In the genomic region with DNA sequence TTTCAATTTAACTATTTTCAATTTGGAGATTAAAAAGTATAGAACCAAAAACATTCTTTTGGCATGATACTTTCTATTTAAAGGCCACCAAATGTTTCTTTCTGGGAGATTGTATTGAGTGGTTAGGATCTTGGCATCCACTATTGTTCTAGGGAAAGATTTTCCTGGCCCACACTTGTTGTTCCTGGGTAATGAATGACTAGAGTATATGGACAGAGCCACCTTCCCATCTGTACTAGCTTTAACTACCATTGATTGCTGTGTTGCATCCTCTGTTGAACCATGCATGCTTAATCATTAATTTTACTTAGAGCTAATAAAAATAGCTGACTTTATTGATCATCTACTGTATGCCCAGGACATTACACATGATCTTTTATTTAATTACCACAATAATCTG, we compare ENCODE assay signal across 19 cellular contexts. TPM values are rescaled to one million over a fixed set of nuclear protein-coding genes. Genes with fewer than 3 reads are reported as not detected.
DNase-seq lines count a peak whose midpoint lies in the region; ATAC-seq, FAIRE-seq and TF ChIP-seq lines count a peak whose summit lies in the region.
"Had no signal": no experiment of that assay in that cellular context is flagged by ENCODE, and none has a peak within 500 bp of the region (broad histone marks: within the 10 kb centered on the region; RNA-seq: fewer than 3 reads in every experiment).

No MANE protein-coding gene starts in this region.

- intact Hi-C loops in Calu3 (cut with micrococcal nuclease; ENCODE audit: unreplicated experiment): no loop called here
- intact Hi-C loops in colonic mucosa (cut with DNase I): no loop called here

- no TSS peak for BruUV-seq in Calu3 (replicated peaks; lab: Mats Ljungman, UMichigan)

- ATAC-seq in HG02852 (IDR thresholded peaks at IDR 0.05; ENCODE audit: unreplicated experiment): no peak
- ATAC-seq: PC-3 had no signal

- H3K4me1 ChIP-seq in colonic mucosa: no peaks in the 10 kb centered on the region
- H3K4me1 ChIP-seq: Caco-2 had no signal

- DNase-seq in Calu3: peak; percentile 4
- DNase-seq in NCI-H69 (lab: John Stamatoyannopoulos, UW): peak; percentile 16
- DNase-seq in mucosa of gallbladder (ENCODE audit: low spot score): peak; percentile 57
- no peak for DNase-seq in MG63
- no peak for DNase-seq in medulla oblongata (ENCODE audit: extremely low spot score)
- no peak for DNase-seq in colonic mucosa
- DNase-seq: Caco-2; CD4-positive, alpha-beta T cell; H9; NCI-H2081; NCI-H510A; NCI-H774; PC-3 had no signal

- peaks cover 19% of the 10 kb centered on the region for H3K4me1 Mint-ChIP-seq in Calu3 (ENCODE audit: low read depth, unreplicated experiment)
- H3K4me1 Mint-ChIP-seq: H9 had no signal

- no peaks in the 10 kb centered on the region for H3K36me3 Mint-ChIP-seq in Calu3 (ENCODE audit: insufficient read depth, unreplicated experiment)

- no peaks in the 10 kb centered on the region for H3K9me3 Mint-ChIP-seq in Calu3 (ENCODE audit: low read depth, unreplicated experiment)
- H3K9me3 Mint-ChIP-seq: CD4-positive, alpha-beta T cell; H9 had no signal

- H3K4me3 Mint-ChIP-seq in Calu3 (ENCODE audit: low read depth, unreplicated experiment): no peak overlapping the region
- H3K4me3 Mint-ChIP-seq: CD4-positive, alpha-beta T cell; H9 had no signal

- no peaks in the 10 kb centered on the region for H3K36me3 ChIP-seq in MG63
- no peaks in the 10 kb centered on the region for H3K36me3 ChIP-seq in colonic mucosa

- no peak overlapping the region for H3K27ac Mint-ChIP-seq in Calu3 (ENCODE audit: unreplicated experiment)
- H3K27ac Mint-ChIP-seq: CD4-positive, alpha-beta T cell; H9 had no signal

- no peaks in the 10 kb centered on the region for H3K27me3 Mint-ChIP-seq in Calu3 (ENCODE audit: unreplicated experiment)
- H3K27me3 Mint-ChIP-seq: CD4-positive, alpha-beta T cell had no signal

- H3K9me3 ChIP-seq in MG63 (0 out of 2 replicates have a peak, but pooled peaks cover 4% of the 10 kb centered on the region), colonic mucosa (no peaks in the 10 kb centered on the region)
- H3K9me3 ChIP-seq: Caco-2 had no signal

- H3K4me3 ChIP-seq in MG63 (no peak overlapping the region), colonic mucosa (no peak overlapping the region)

- H3K27me3 ChIP-seq in MG63 (no peaks in the 10 kb centered on the region), colonic mucosa (no peaks in the 10 kb centered on the region)

- FAIRE-seq in islet of Langerhans (lab: Jason Lieb, UNC): peak; percentile 9
- FAIRE-seq: A204.1, GM12892, GM18507, HTR-8/SVneo had no signal

- no peak overlapping the region for H3K27ac ChIP-seq in colonic mucosa

- H3K9ac ChIP-seq in colonic mucosa (ENCODE audit: low read depth in 2 of 2, low read length in 2 of 2): no peak overlapping the region

- CTCF ChIA-PET in Calu3 (lab: Charles Lee): interaction anchor here (0.5 kb wide), 1 partner anchor 531 kb away, joined by 7 read pairs; no protein-coding TSS in a partner anchor

- no peak for TF ChIP-seq CTCF in Calu3 (IDR thresholded peaks at IDR 0.05; ENCODE audit: unreplicated experiment)
- no peak for TF ChIP-seq CTCF in colonic mucosa (IDR thresholded peaks at IDR 0.05)

RNA-seq across cellular contexts. Expression of gene DPYD, which starts 9.6 kb away (rescaled TPM):
- total RNA-seq in Calu3 (2022): 15.6 and 18.8 TPM in 2 replicates
- 124 TPM for total RNA-seq in mucosa of gallbladder
- total RNA-seq in MG63 (2014; rRNA removed; shearing (Covaris generic); ENCODE audit: low replicate concordance): 24.5 and 30.3 TPM in 2 replicates
- total RNA-seq in colonic mucosa: 10 to 100 TPM in 1 of 2 donors, 1 to 10 TPM in 1; 4.9 to 11.7 TPM

Comparison
In these comparisons a context has a peak if more than half of its experiments do, and no peak if none do; other contexts are left out.
1. DNase-seq: peak in Calu3 (single experiment), NCI-H69 (single experiment) and mucosa of gallbladder (single experiment); none in MG63 (single experiment), medulla oblongata (single experiment) and colonic mucosa (single experiment).